Comparison of ENCODE assay signal across 23 cellular contexts in the genomic region with DNA sequence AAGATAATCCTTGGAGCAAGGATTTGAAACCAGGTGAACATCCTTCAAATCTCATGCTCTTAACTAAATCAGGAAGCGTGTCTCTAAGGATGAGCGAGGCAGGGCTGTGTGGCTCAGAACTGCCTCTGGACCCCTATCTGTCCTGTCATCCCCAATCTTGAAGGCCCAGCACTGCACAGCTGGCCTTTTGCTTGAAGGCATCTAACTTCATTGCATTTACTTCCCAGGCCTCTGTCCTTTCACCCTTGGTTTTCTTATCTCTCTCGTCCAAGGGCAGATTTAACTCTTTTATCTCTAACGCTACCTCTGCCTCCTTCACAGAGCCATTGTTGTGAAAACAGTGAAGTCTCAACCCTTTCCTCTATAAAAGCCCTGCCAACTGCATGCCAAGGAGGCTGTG.
"Had no signal": no experiment of that assay in that cellular context is flagged by ENCODE, and none has a peak within 500 bp of the region (broad histone marks: within the 10 kb centered on the region; RNA-seq: fewer than 3 reads in every experiment).

No MANE protein-coding gene starts in this region.

- H3K9me3 ChIP-seq: colonic mucosa, esophagus muscularis mucosa, heart left ventricle, right lobe of liver, thoracic aorta had no signal

- H3K36me3 ChIP-seq: colonic mucosa, esophagus muscularis mucosa, heart left ventricle, right lobe of liver, thoracic aorta had no signal

- FAIRE-seq: bronchial epithelial cell, endothelial cell of umbilical vein, frontal cortex, small intestine had no signal

- ATAC-seq: activated T-cell treated with anti-CD3 and anti-CD28 coated beads, Interleukin-2, amount 50 U/mL, for 4 hours; effector memory CD8-positive, alpha-beta T cell; heart left ventricle; left cardiac atrium had no signal

- H3K27ac Mint-ChIP-seq: activated naive CD4-positive, alpha-beta T cell treated with anti-CD3 and anti-CD28 coated beads for 36 hours; activated naive CD8-positive, alpha-beta T cell treated with anti-CD3 and anti-CD28 coated beads, Interleukin-2, amount 10 ng/mL, durations not matched to agents 7 days and 5 days; effector memory CD8-positive, alpha-beta T cell; nephron progenitor cell; type B pancreatic cell had no signal

- H3K27me3 ChIP-seq: colonic mucosa, esophagus muscularis mucosa, heart left ventricle, right lobe of liver had no signal

- DNase-seq: activated CD4-positive, CD25-positive, alpha-beta regulatory T cell treated with anti-CD3 and anti-CD28 coated beads, Interleukin-2, amount 50 U/mL, for 72 hours; activated CD8-positive, alpha-beta memory T cell treated with anti-CD3 and anti-CD28 coated beads, Interleukin-2, amount 50 U/mL, for 4 hours; activated naive CD4-positive, alpha-beta T cell treated with anti-CD3 and anti-CD28 coated beads for 36 hours; activated naive CD8-positive, alpha-beta T cell treated with anti-CD3 and anti-CD28 coated beads, Interleukin-2, amount 10 ng/mL, durations not matched to agents 7 days and 5 days; activated T-cell treated with anti-CD3 and anti-CD28 coated beads, Interleukin-2, amount 50 U/mL, for 4 hours; amygdala; colonic mucosa; dorsolateral prefrontal cortex; effector memory CD8-positive, alpha-beta T cell; heart left ventricle; islet precursor cell; left cardiac atrium; nephron progenitor cell; small intestine; stimulated activated naive CD4-positive, alpha-beta T cell; T-helper 9 cell had no signal

- H3K27me3 Mint-ChIP-seq: activated naive CD8-positive, alpha-beta T cell treated with anti-CD3 and anti-CD28 coated beads, Interleukin-2, amount 10 ng/mL, durations not matched to agents 7 days and 5 days; effector memory CD8-positive, alpha-beta T cell; type B pancreatic cell had no signal

- H3K4me3 ChIP-seq: colonic mucosa, dorsolateral prefrontal cortex, esophagus muscularis mucosa, heart left ventricle, right lobe of liver, thoracic aorta had no signal

- H3K27ac ChIP-seq: colonic mucosa, dorsolateral prefrontal cortex, esophagus muscularis mucosa, heart left ventricle, right lobe of liver, thoracic aorta had no signal

- H3K4me3 Mint-ChIP-seq: activated naive CD4-positive, alpha-beta T cell treated with anti-CD3 and anti-CD28 coated beads for 36 hours; activated naive CD8-positive, alpha-beta T cell treated with anti-CD3 and anti-CD28 coated beads, Interleukin-2, amount 10 ng/mL, durations not matched to agents 7 days and 5 days; activated T-cell treated with anti-CD3 and anti-CD28 coated beads, Interleukin-2, amount 50 U/mL, for 4 hours; effector memory CD8-positive, alpha-beta T cell; nephron progenitor cell; type B pancreatic cell had no signal

- H3K9me3 Mint-ChIP-seq: activated naive CD4-positive, alpha-beta T cell treated with anti-CD3 and anti-CD28 coated beads for 36 hours; activated naive CD8-positive, alpha-beta T cell treated with anti-CD3 and anti-CD28 coated beads, Interleukin-2, amount 10 ng/mL, durations not matched to agents 7 days and 5 days; activated T-cell treated with anti-CD3 and anti-CD28 coated beads, Interleukin-2, amount 50 U/mL, for 4 hours; effector memory CD8-positive, alpha-beta T cell; nephron progenitor cell; type B pancreatic cell had no signal

- H3K36me3 Mint-ChIP-seq: type B pancreatic cell had no signal
